In genomic region chr14:68365228-68365627, GRCh38 we compare ENCODE assay signal across 10 cellular contexts.
DNase-seq lines count a peak whose midpoint lies in the region; ATAC-seq and TF ChIP-seq lines count a peak whose summit lies in the region.
"Had no signal": no experiment of that assay in that cellular context is flagged by ENCODE, and none has a peak within 500 bp of the region (broad histone marks: within the 10 kb centered on the region; RNA-seq: fewer than 3 reads in every experiment).

No MANE protein-coding gene starts in this region.

- H3K4me3 ChIP-seq in dorsolateral prefrontal cortex (no peak overlapping the region), neural cell (ENCODE audit: low read length) (no peak overlapping the region)

- no peaks in the 10 kb centered on the region for H3K9me2 ChIP-seq in neural cell (ENCODE audit: insufficient read depth, low read length)

- H4K20me1 ChIP-seq in neural cell (ENCODE audit: insufficient read depth), result no peaks in the 10 kb centered on the region

- peaks cover 0 to 4% (median 0%) of the 10 kb centered on the region in 45 donors for H3K27me3 ChIP-seq in dorsolateral prefrontal cortex
- no peaks in the 10 kb centered on the region for H3K27me3 ChIP-seq in neural cell (ENCODE audit: insufficient read depth, low read depth, low read length)

- no peak for TF ChIP-seq EP300 in neural cell (conservative IDR thresholded peaks at IDR 0.05; ENCODE audit: poor library complexity, severe bottlenecking)

- H3K27ac ChIP-seq in dorsolateral prefrontal cortex, result peak overlapping the region in 55 of 59 donors; percentile 16 to 91 (median 81)
- peak overlapping the region; percentile 78 for H3K27ac ChIP-seq in neural cell (ENCODE audit: low read length)
- H3K27ac ChIP-seq: VCaP had no signal

- intact Hi-C loops in dorsolateral prefrontal cortex (cut with DNase I), result loop anchor here in 1 of 2 donors (10.0 kb wide), 1 partner anchor 420 kb away; no protein-coding TSS in a partner anchor
- intact Hi-C loops in left colon (cut with DNase I, micrococcal nuclease), result no loop called here

- H2AFZ ChIP-seq in neural cell (ENCODE audit: low read depth, low read length), result no peak overlapping the region

- no peak for TF ChIP-seq RAD21 in neural cell (conservative IDR thresholded peaks at IDR 0.05)

- no peaks in the 10 kb centered on the region for H3F3A ChIP-seq in neural cell (ENCODE audit: insufficient read depth, low read length, poor library complexity, severe bottlenecking)

- DNase-seq in A172 (ENCODE audit: low spot score) (peak; percentile 42), M059J (ENCODE audit: low read depth) (peak; percentile 76), dorsolateral prefrontal cortex (no peak), NCI-H1048 (lab: John Stamatoyannopoulos, UW) (no peak), NCI-H1092 (lab: John Stamatoyannopoulos, UW) (no peak), left colon (no peak), NCI-H187 (lab: John Stamatoyannopoulos, UW) (no peak)
- DNase-seq: NCI-H446 treated with DMSO at 0.1 percent for 48 hours had no signal

- H3K9me3 ChIP-seq in neural cell (ENCODE audit: low read length), result no peaks in the 10 kb centered on the region

- TF ChIP-seq CTCF in dorsolateral prefrontal cortex (IDR thresholded peaks at IDR 0.05 in 54 of 56, conservative IDR thresholded peaks at IDR 0.05 in 2 of 56; ENCODE audit: low read depth in 1 of 56, partially characterized antibody in 56 of 56) (no peak), neural cell (IDR thresholded peaks at IDR 0.05; ENCODE audit: poor library complexity, severe bottlenecking) (no peak)

- no peaks in the 10 kb centered on the region for H3K79me2 ChIP-seq in neural cell (replicated peaks; ENCODE audit: insufficient read depth, low read length)

- ATAC-seq in left colon, result no peak

- no peaks in the 10 kb centered on the region for H3K36me3 ChIP-seq in neural cell (ENCODE audit: insufficient read depth, low read length)

- H3K4me2 ChIP-seq in neural cell (ENCODE audit: low read length), result no peak overlapping the region

- peak overlapping the region; percentile 62 for H3K9ac ChIP-seq in neural cell (ENCODE audit: low read length)

TF ChIP-seq in neural cell, 6 proteins besides CTCF, POLR2A, EP300 and RAD21:
- TF ChIP-seq TAF1 (IDR thresholded peaks at IDR 0.05; ENCODE audit: low read depth) (no peak), EZH2 (IDR thresholded peaks at IDR 0.05; ENCODE audit: borderline replicate concordance, insufficient read depth, low read length, poor library complexity, severe bottlenecking) (no peak), POLR2AphosphoS5 (IDR thresholded peaks at IDR 0.05) (no peak), SMC3 (conservative IDR thresholded peaks at IDR 0.05; ENCODE audit: poor library complexity) (no peak)
- TF ChIP-seq, protein P1, sequence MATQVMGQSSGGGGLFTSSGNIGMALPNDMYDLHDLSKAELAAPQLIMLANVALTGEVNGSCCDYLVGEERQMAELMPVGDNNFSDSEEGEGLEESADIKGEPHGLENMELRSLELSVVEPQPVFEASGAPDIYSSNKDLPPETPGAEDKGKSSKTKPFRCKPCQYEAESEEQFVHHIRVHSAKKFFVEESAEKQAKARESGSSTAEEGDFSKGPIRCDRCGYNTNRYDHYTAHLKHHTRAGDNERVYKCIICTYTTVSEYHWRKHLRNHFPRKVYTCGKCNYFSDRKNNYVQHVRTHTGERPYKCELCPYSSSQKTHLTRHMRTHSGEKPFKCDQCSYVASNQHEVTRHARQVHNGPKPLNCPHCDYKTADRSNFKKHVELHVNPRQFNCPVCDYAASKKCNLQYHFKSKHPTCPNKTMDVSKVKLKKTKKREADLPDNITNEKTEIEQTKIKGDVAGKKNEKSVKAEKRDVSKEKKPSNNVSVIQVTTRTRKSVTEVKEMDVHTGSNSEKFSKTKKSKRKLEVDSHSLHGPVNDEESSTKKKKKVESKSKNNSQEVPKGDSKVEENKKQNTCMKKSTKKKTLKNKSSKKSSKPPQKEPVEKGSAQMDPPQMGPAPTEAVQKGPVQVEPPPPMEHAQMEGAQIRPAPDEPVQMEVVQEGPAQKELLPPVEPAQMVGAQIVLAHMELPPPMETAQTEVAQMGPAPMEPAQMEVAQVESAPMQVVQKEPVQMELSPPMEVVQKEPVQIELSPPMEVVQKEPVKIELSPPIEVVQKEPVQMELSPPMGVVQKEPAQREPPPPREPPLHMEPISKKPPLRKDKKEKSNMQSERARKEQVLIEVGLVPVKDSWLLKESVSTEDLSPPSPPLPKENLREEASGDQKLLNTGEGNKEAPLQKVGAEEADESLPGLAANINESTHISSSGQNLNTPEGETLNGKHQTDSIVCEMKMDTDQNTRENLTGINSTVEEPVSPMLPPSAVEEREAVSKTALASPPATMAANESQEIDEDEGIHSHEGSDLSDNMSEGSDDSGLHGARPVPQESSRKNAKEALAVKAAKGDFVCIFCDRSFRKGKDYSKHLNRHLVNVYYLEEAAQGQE (IDR thresholded peaks at IDR 0.05; ENCODE audit: borderline replicate concordance), result no peak

Comparison
In these comparisons a context has a peak if more than half of its experiments do, and no peak if none do; other contexts are left out.
1. DNase-seq: peak in A172 (single experiment) and M059J (single experiment); none in dorsolateral prefrontal cortex (0 of 10), NCI-H1048 (single experiment), NCI-H1092 (single experiment), left colon (0 of 2) and NCI-H187 (0 of 2).